In the genomic region with DNA sequence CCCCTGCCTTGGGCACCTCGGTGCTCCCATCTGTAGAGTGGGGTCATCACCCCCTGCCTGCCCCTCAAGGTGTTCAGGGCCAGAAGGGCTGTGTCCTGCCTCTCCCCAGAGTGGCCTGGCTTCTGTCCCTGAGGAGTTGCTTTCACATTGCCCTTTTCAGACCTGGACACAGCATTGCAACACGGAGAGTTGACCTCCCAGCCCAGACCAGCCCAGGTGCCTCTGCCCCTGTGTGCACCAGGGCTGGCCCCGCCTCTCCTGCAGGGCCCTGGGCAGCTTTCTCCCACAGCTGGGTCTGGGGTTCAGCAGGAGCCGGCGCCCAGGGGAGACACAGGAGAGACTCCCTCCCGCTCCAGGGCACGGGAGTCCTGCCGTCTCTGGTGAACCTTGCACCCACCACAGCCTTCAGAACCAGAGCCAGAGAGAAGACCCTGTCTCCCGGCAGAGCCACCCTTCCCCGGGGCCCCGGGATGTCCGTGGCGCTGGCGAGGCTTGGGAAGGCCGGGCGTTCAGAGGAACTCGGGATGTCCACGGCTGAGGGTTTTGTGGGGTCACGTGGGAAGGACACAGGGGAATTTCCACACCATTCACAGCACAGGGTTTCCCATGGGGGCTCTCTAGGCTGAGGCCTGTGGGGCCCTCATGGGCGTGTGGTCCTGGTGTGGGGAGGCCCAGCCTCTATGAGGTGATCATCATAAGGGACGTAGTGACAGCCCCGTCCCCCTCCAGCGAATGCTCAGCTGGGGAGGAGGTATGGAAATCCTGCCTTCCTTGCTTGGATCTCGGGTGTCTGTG, we compare ENCODE assay signal across 11 cellular contexts. TPM values are rescaled to one million over a fixed set of nuclear protein-coding genes. Genes with fewer than 3 reads are reported as not detected.
DNase-seq lines count a peak whose midpoint lies in the region; ATAC-seq and TF ChIP-seq lines count a peak whose summit lies in the region.
"Had no signal": no experiment of that assay in that cellular context is flagged by ENCODE, and none has a peak within 500 bp of the region (broad histone marks: within the 10 kb centered on the region; RNA-seq: fewer than 3 reads in every experiment).

No MANE protein-coding gene starts in this region.

- H3K4me1 ChIP-seq in CD4-positive, CD25-positive, alpha-beta regulatory T cell (ENCODE audit: control insufficient read depth, insufficient read depth, low read length, poor library complexity, severe bottlenecking) = no peaks in the 10 kb centered on the region
- H3K4me1 ChIP-seq in H9 (ENCODE audit: insufficient read depth, low read length) = no peaks in the 10 kb centered on the region
- no peaks in the 10 kb centered on the region for H3K4me1 ChIP-seq in PC-9 (replicated peaks; ENCODE audit: insufficient read depth)
- peaks cover 11% of the 10 kb centered on the region for H3K4me1 ChIP-seq in mucosa of stomach (ENCODE audit: control insufficient read depth, insufficient read depth, low read length)

- H2AFZ ChIP-seq in H9 (ENCODE audit: low read length) (no peak overlapping the region), PC-9 (no peak overlapping the region)

- H4K8ac ChIP-seq in H9 (replicated peaks; ENCODE audit: insufficient read length, low read depth, low read length) = no peak overlapping the region

- H3K36me3 Mint-ChIP-seq in CD4-positive, CD25-positive, alpha-beta regulatory T cell = peaks cover 2% of the 10 kb centered on the region
- peaks cover 0 to 12% (median 0%) of the 10 kb centered on the region in 3 experiments; a peak in 2 of 7 replicates for H3K36me3 Mint-ChIP-seq in H9 (ENCODE audit: insufficient read depth in 1 of 3, low read depth in 3 of 3)

- H2BK15ac ChIP-seq in H9 (ENCODE audit: low read depth, low read length) = no peak overlapping the region

- H3K4ac ChIP-seq in H9 (ENCODE audit: low read depth, low read length) = no peak overlapping the region

- no peaks in the 10 kb centered on the region for H3K79me2 ChIP-seq in H9 (ENCODE audit: insufficient read depth, low read length)
- H3K79me2 ChIP-seq in PC-9 (ENCODE audit: low read depth) = no peaks in the 10 kb centered on the region

- no peak overlapping the region for H3T11ph ChIP-seq in H9 (ENCODE audit: low read length)

- no peaks in the 10 kb centered on the region for H3K9me3 ChIP-seq in CD4-positive, CD25-positive, alpha-beta regulatory T cell (ENCODE audit: control insufficient read depth in 2 of 2, low read length in 2 of 2)
- no peaks in the 10 kb centered on the region for H3K9me3 ChIP-seq in H9 (ENCODE audit: control insufficient read depth, low read depth, low read length)
- no peaks in the 10 kb centered on the region for H3K9me3 ChIP-seq in PC-9 (ENCODE audit: insufficient read depth, low read depth)
- H3K9me3 ChIP-seq in mucosa of stomach (ENCODE audit: control insufficient read depth, low read length) = no peaks in the 10 kb centered on the region

- H3K27ac Mint-ChIP-seq in CD4-positive, CD25-positive, alpha-beta regulatory T cell = peak overlapping the region in 2 of 3 donors; percentile 66 to 81
- peak overlapping the region in 1 of 3 experiments; percentile 55; a peak in 1 of 7 replicates for H3K27ac Mint-ChIP-seq in H9
- H3K27ac Mint-ChIP-seq: activated CD4-positive, alpha-beta memory T cell treated with anti-CD3 and anti-CD28 coated beads, Interleukin-2, amount 10 ng/mL, durations not matched to agents 7 days and 5 days; stimulated activated naive CD8-positive, alpha-beta T cell treated with anti-CD3 and anti-CD28 coated beads, Interleukin-15, Interleukin-2, amounts not matched to agents 100 ng/mL and 50 ng/mL, for 24 hours had no signal

- H3K27me3 Mint-ChIP-seq in CD4-positive, CD25-positive, alpha-beta regulatory T cell = no peaks in the 10 kb centered on the region
- peaks cover 6% of the 10 kb centered on the region for H3K27me3 Mint-ChIP-seq in H9 (ENCODE audit: low read depth)
- H3K27me3 Mint-ChIP-seq: activated CD4-positive, alpha-beta memory T cell treated with anti-CD3 and anti-CD28 coated beads, Interleukin-2, amount 10 ng/mL, durations not matched to agents 7 days and 5 days; stimulated activated naive CD8-positive, alpha-beta T cell treated with anti-CD3 and anti-CD28 coated beads, Interleukin-15, Interleukin-2, amounts not matched to agents 100 ng/mL and 50 ng/mL, for 24 hours had no signal

- H3K4me1 Mint-ChIP-seq in CD4-positive, CD25-positive, alpha-beta regulatory T cell = peaks cover 0 to 12% (median 2%) of the 10 kb centered on the region in 4 donors
- peaks cover 0 to 5% of the 10 kb centered on the region in 2 experiments; a peak in 2 of 4 replicates for H3K4me1 Mint-ChIP-seq in H9

- peaks cover 18% of the 10 kb centered on the region for H3K36me3 ChIP-seq in CD4-positive, CD25-positive, alpha-beta regulatory T cell (ENCODE audit: control insufficient read depth, insufficient read depth, low read length)
- H3K36me3 ChIP-seq in PC-9 (ENCODE audit: low read depth) (no peaks in the 10 kb centered on the region), mucosa of stomach (ENCODE audit: control insufficient read depth, insufficient read depth, low read length) (no peaks in the 10 kb centered on the region)

- no peak overlapping the region for H2BK5ac ChIP-seq in H9 (ENCODE audit: insufficient read length, low read length)

- no peaks in the 10 kb centered on the region for H3K9me2 ChIP-seq in PC-9 (ENCODE audit: insufficient read depth)

- H3K9ac ChIP-seq in H9 (ENCODE audit: extremely low read depth, insufficient read length, low read length) (no peak overlapping the region), mucosa of stomach (ENCODE audit: low read length) (peak overlapping the region; percentile 26)

- no peak overlapping the region for H3K14ac ChIP-seq in H9 (ENCODE audit: insufficient read depth, low read length)

- BruUV-seq in PC-9 (replicated peaks; lab: Mats Ljungman, UMichigan) = no TSS peak

- H2AK5ac ChIP-seq in H9 (ENCODE audit: insufficient read length, low read length) = no peak overlapping the region

- no peak overlapping the region for H3K4me2 ChIP-seq in H9 (ENCODE audit: insufficient read depth, insufficient read length, low read length)
- peak overlapping the region; percentile 48 for H3K4me2 ChIP-seq in PC-9

- H3K23me2 ChIP-seq in H9 (ENCODE audit: insufficient read length, low read depth, low read length, poor library complexity, severe bottlenecking) = no peaks in the 10 kb centered on the region

- no peak overlapping the region for H3K27ac ChIP-seq in CD4-positive, CD25-positive, alpha-beta regulatory T cell (ENCODE audit: insufficient read depth, low read length, poor library complexity, severe bottlenecking)
- H3K27ac ChIP-seq in H9 (ENCODE audit: insufficient read length, low read depth, low read length) (no peak overlapping the region), PC-9 (no peak overlapping the region)
- H3K27ac ChIP-seq: C4-2B had no signal

- no peak overlapping the region for H2BK20ac ChIP-seq in H9 (ENCODE audit: low read depth, low read length, poor library complexity, severe bottlenecking)

- CTCF ChIA-PET in PC-9 (lab: Charles Lee) = interaction anchor here (0.6 kb wide), 2 partner anchors 306 to 382 kb away, joined by 3 to 4 read pairs; no protein-coding TSS in a partner anchor

- no peak overlapping the region for H2BK120ac ChIP-seq in H9 (ENCODE audit: low read depth, low read length, poor library complexity, severe bottlenecking)

- peak overlapping the region in 2 of 4 donors; percentile 21 to 28 for H3K4me3 Mint-ChIP-seq in CD4-positive, CD25-positive, alpha-beta regulatory T cell
- H3K4me3 Mint-ChIP-seq in H9 = no peak overlapping the region
- H3K4me3 Mint-ChIP-seq: activated CD4-positive, alpha-beta memory T cell treated with anti-CD3 and anti-CD28 coated beads, Interleukin-2, amount 10 ng/mL, durations not matched to agents 7 days and 5 days; stimulated activated naive CD8-positive, alpha-beta T cell treated with anti-CD3 and anti-CD28 coated beads, Interleukin-15, Interleukin-2, amounts not matched to agents 100 ng/mL and 50 ng/mL, for 24 hours had no signal

- H4K20me1 ChIP-seq in H9 (ENCODE audit: control insufficient read depth, insufficient read depth, insufficient read length) (no peaks in the 10 kb centered on the region), PC-9 (ENCODE audit: insufficient read depth) (no peaks in the 10 kb centered on the region)

- TF ChIP-seq CTCF in H9 (conservative IDR thresholded peaks at IDR 0.05) (no peak), PC-9 (conservative IDR thresholded peaks at IDR 0.05) (no peak)

- no peak overlapping the region for H4K5ac ChIP-seq in H9 (ENCODE audit: insufficient read length, low read depth, low read length)

- H3K9me3 Mint-ChIP-seq in CD4-positive, CD25-positive, alpha-beta regulatory T cell = peaks cover 0 to 2% (median 0%) of the 10 kb centered on the region in 7 donors
- peaks cover 10 to 12% of the 10 kb centered on the region in 2 experiments for H3K9me3 Mint-ChIP-seq in H9
- H3K9me3 Mint-ChIP-seq: activated CD4-positive, alpha-beta memory T cell treated with anti-CD3 and anti-CD28 coated beads, Interleukin-2, amount 10 ng/mL, durations not matched to agents 7 days and 5 days; stimulated activated naive CD8-positive, alpha-beta T cell treated with anti-CD3 and anti-CD28 coated beads, Interleukin-15, Interleukin-2, amounts not matched to agents 100 ng/mL and 50 ng/mL, for 24 hours had no signal

- no CpG with 5 or more reads among the region's 24 CpGs for WGBS in H9 (ENCODE audit: extremely low coverage, insufficient read length, low lambda C conversion rate)

- H4K91ac ChIP-seq in H9 (ENCODE audit: insufficient read length, low read depth, low read length) = peak overlapping the region; percentile 75

- intact Hi-C loops in PC-9 (cut with micrococcal nuclease; ENCODE audit: unreplicated experiment) = loop anchor here (1.0 to 2.0 kb wide), 4 partner anchors 65 to 284 kb away; partner anchors contain the start of gene CDC16

- DNase-seq in CD4-positive, CD25-positive, alpha-beta regulatory T cell = no peak
- DNase-seq in H9 (no peak), PC-9 (peak in 1 of 2 experiments; percentile 9), NCI-H1694 treated with DMSO at 0.1 percent for 48 hours (lab: John Stamatoyannopoulos, UW) (no peak), NCI-H82 treated with DMSO at 0.1 percent for 48 hours (lab: John Stamatoyannopoulos, UW; ENCODE audit: unreplicated experiment) (no peak)
- no peak for DNase-seq in activated effector memory CD4-positive, alpha-beta T cell treated with anti-CD3 and anti-CD28 coated beads, Interleukin-2, amount 50 U/mL, for 16 hours

- H3K4me3 ChIP-seq in CD4-positive, CD25-positive, alpha-beta regulatory T cell (ENCODE audit: low read depth, low read length) = no peak overlapping the region
- no peak overlapping the region for H3K4me3 ChIP-seq in PC-9
- no peak overlapping the region for H3K4me3 ChIP-seq in mucosa of stomach (ENCODE audit: low read length)

- no peak overlapping the region for H3K56ac ChIP-seq in H9 (ENCODE audit: insufficient read length, low read depth, low read length)

- POLR2A ChIA-PET in PC-9 (lab: Charles Lee; ENCODE audit: unreplicated experiment) = no interaction called here

- no peak overlapping the region for H3K23ac ChIP-seq in H9 (ENCODE audit: insufficient read length, low read depth, low read length)

- no peaks in the 10 kb centered on the region for H3K79me1 ChIP-seq in H9 (ENCODE audit: insufficient read depth, low read depth, low read length, poor library complexity, severe bottlenecking)

- H3F3A ChIP-seq in PC-9 (ENCODE audit: insufficient read depth, low read depth) = no peaks in the 10 kb centered on the region

- no peak overlapping the region for H2BK12ac ChIP-seq in H9 (ENCODE audit: insufficient read length, low read depth, low read length)

- ATAC-seq in CD4-positive, CD25-positive, alpha-beta regulatory T cell (ENCODE audit: low read depth in 2 of 2) = peak; percentile 2 to 14
- ATAC-seq in GM21737 (IDR thresholded peaks at IDR 0.05; ENCODE audit: unreplicated experiment) = no peak

- no peak overlapping the region for H3K18ac ChIP-seq in H9 (ENCODE audit: insufficient read length, low read depth, low read length)

- H3K27me3 ChIP-seq in CD4-positive, CD25-positive, alpha-beta regulatory T cell (ENCODE audit: control insufficient read depth, insufficient read depth, low read length) = no peaks in the 10 kb centered on the region
- H3K27me3 ChIP-seq in H9 (ENCODE audit: insufficient read depth, low read length) = no peaks in the 10 kb centered on the region
- no peaks in the 10 kb centered on the region for H3K27me3 ChIP-seq in PC-9 (ENCODE audit: insufficient read depth, low read depth)
- H3K27me3 ChIP-seq in mucosa of stomach (ENCODE audit: control insufficient read depth, insufficient read depth, low read length) = no peaks in the 10 kb centered on the region

RNA-seq across cellular contexts. Expression of gene C13orf46, which starts 23.2 kb away (rescaled TPM):
- total RNA-seq in CD4-positive, CD25-positive, alpha-beta regulatory T cell = 21.2 TPM
- polyA plus RNA-seq in CD4-positive, CD25-positive, alpha-beta regulatory T cell = 1 to 10 TPM in 1 of 4 donors, under 1 TPM in 3; 0.16 to 1.6 (median 0.45) TPM
- total RNA-seq in H9 (2021) (0.15 and 0.55 TPM in 2 replicates), PC-9 (2021) (1.5 and 1.7 TPM in 2 replicates)
